ENCODE assay signal across 1 cellular context in genomic region chr20:25061103-25061799, GRCh38.
TF ChIP-seq lines count a peak whose summit lies in the region.

No MANE protein-coding gene starts in this region.

TF ChIP-seq in HepG2, 621 proteins besides CTCF, POLR2A, EP300 and RAD21 (continues in another document):
- TF ChIP-seq FOXC1 (CRISPR knock-in tag; IDR thresholded peaks at IDR 0.05; ENCODE audit: borderline replicate concordance) (no peak), MYC (CRISPR knock-in tag; IDR thresholded peaks at IDR 0.05; ENCODE audit: borderline replicate concordance) (no peak), FIP1L1 (IDR thresholded peaks at IDR 0.05; ENCODE audit: borderline replicate concordance, insufficient read depth, low read depth, low read length) (no peak), CREB3 (CRISPR knock-in tag; IDR thresholded peaks at IDR 0.05) (no peak), ZNF556 (CRISPR knock-in tag; IDR thresholded peaks at IDR 0.05; ENCODE audit: borderline replicate concordance) (no peak), SAP130 (CRISPR knock-in tag; IDR thresholded peaks at IDR 0.05; ENCODE audit: low read depth) (peak; percentile 66; the same call in 1 of the 2 replicates), HNF1A (IDR thresholded peaks at IDR 0.05; ENCODE audit: low read depth) (peak; percentile 76), HNF1A (CRISPR knock-in tag; IDR thresholded peaks at IDR 0.05; ENCODE audit: borderline replicate concordance) (peak; percentile 65; the same call in 1 of the 2 replicates), ZNF275 (CRISPR knock-in tag; IDR thresholded peaks at IDR 0.05; ENCODE audit: borderline replicate concordance) (no peak), ZNF296 (CRISPR knock-in tag; conservative IDR thresholded peaks at IDR 0.05) (no peak), ZNF451 (CRISPR knock-in tag; IDR thresholded peaks at IDR 0.05) (peak; percentile 37; the same call in 1 of the 2 replicates), PAXIP1 (CRISPR knock-in tag; conservative IDR thresholded peaks at IDR 0.05) (0 out of 2 replicates have a peak, but pooled peaks have one; percentile 30), RARA (CRISPR knock-in tag; IDR thresholded peaks at IDR 0.05) (0 out of 2 replicates have a peak, but pooled peaks have one; percentile 27), ZFX (CRISPR knock-in tag; IDR thresholded peaks at IDR 0.05; ENCODE audit: low read depth) (peak; percentile 40), ARID5B (CRISPR knock-in tag; IDR thresholded peaks at IDR 0.05) (0 out of 2 replicates have a peak, but pooled peaks have one; percentile 34), ZNF775 (CRISPR knock-in tag; IDR thresholded peaks at IDR 0.05; ENCODE audit: borderline replicate concordance) (no peak), PHF20 (CRISPR knock-in tag; IDR thresholded peaks at IDR 0.05) (no peak), PREB (CRISPR knock-in tag; IDR thresholded peaks at IDR 0.05) (no peak), HDAC2 (CRISPR knock-in tag; IDR thresholded peaks at IDR 0.05) (peak; percentile 34; the same call in 1 of the 2 replicates), ZBTB7A (CRISPR knock-in tag; IDR thresholded peaks at IDR 0.05) (0 out of 2 replicates have a peak, but pooled peaks have one; percentile 17), ZNF280B (CRISPR knock-in tag; IDR thresholded peaks at IDR 0.05; ENCODE audit: borderline replicate concordance) (0 out of 2 replicates have a peak, but pooled peaks have one; percentile 32), JDP2 (CRISPR knock-in tag; IDR thresholded peaks at IDR 0.05; ENCODE audit: borderline replicate concordance) (no peak), XRCC5 (optimal IDR thresholded peaks at IDR 0.05; ENCODE audit: low read length) (peak; percentile 35), ZNF329 (CRISPR knock-in tag; IDR thresholded peaks at IDR 0.05; ENCODE audit: low read depth) (no peak), E2F5 (CRISPR knock-in tag; conservative IDR thresholded peaks at IDR 0.05) (no peak), FOXA1 (IDR thresholded peaks at IDR 0.05) (no peak), FOXA1 (CRISPR knock-in tag; IDR thresholded peaks at IDR 0.05) (peak; percentile 67; the same call in 1 of the 2 replicates), TEAD3 (CRISPR knock-in tag; optimal IDR thresholded peaks at IDR 0.05; ENCODE audit: borderline replicate concordance) (peak; percentile 35), HOMEZ (CRISPR knock-in tag; IDR thresholded peaks at IDR 0.05; ENCODE audit: low read depth) (0 out of 2 replicates have a peak, but pooled peaks have one; percentile 20), SMAD3 (CRISPR knock-in tag; IDR thresholded peaks at IDR 0.05) (0 out of 2 replicates have a peak, but pooled peaks have one; percentile 27), ZIK1 (CRISPR knock-in tag; IDR thresholded peaks at IDR 0.05; ENCODE audit: borderline replicate concordance, low read depth) (0 out of 2 replicates have a peak, but pooled peaks have one; percentile 46), ERF (CRISPR knock-in tag; IDR thresholded peaks at IDR 0.05) (no peak), ZNF629 (CRISPR knock-in tag; conservative IDR thresholded peaks at IDR 0.05) (no peak), ZNF331 (CRISPR knock-in tag; IDR thresholded peaks at IDR 0.05) (peak; percentile 46; the same call in 1 of the 2 replicates), ZNF710 (CRISPR knock-in tag; IDR thresholded peaks at IDR 0.05; ENCODE audit: borderline replicate concordance) (0 out of 2 replicates have a peak, but pooled peaks have one; percentile 44), ZNF816 (CRISPR knock-in tag; IDR thresholded peaks at IDR 0.05; ENCODE audit: borderline replicate concordance) (no peak)
